7 cellular contexts compared by ENCODE assay signal in the genomic region with DNA sequence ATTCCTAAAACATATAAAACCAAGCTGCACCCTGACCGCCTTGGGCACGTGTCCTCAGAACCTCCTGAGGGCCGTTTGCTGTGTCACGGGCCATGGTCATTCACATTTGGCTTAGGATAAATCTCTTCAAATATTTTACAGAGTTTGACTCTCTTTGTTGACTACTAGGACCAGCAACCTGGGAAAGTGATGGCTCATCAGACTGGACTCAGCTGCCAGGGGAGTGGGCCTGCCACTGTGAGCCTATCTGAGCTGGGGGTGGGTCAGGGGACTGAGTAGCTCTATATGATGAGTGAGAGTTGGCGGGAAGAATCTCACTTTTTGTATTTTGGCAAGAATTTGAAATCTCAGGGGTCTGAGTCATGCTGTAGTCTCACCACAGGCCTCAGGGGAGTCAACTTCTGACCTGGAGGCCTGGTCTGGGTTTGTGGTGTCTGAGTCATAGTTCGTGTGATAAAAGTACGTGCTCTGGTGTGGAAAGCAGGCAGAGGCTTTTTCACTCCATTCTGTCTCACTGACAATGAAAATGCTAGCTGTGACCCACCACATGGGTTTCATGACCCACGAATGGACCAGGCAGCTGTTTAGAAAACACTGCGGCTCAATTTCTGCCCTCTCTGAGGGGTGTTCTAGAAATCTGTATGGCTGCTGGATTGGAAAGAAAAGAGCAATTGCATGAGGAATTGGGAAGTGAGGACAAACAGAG. TPM values are rescaled to one million over a fixed set of nuclear protein-coding genes. Genes with fewer than 3 reads are reported as not detected.
A peak's percentile ranks its signal among the peaks of the same experiment; 100 is the strongest.
DNase-seq lines count a peak whose midpoint lies in the region; ATAC-seq and TF ChIP-seq lines count a peak whose summit lies in the region.

No MANE protein-coding gene starts in this region.

- H3K9me3 ChIP-seq in Panc1 (ENCODE audit: control insufficient read depth, insufficient read depth, low read depth, low read length): no peaks in the 10 kb centered on the region
- no peaks in the 10 kb centered on the region for H3K9me3 ChIP-seq in heart left ventricle
- H3K9me3 ChIP-seq in HAP-1: peaks cover 3% of the 10 kb centered on the region; the same call in 1 of the 2 replicates

- in situ Hi-C loops in Panc1 (cut with HindIII; ENCODE audit: low pct_unique_long_range_greater_than_20kb, low sequenced_read_pairs) (no loop called here), HAP-1 (cut with MboI; ENCODE audit: low sequenced_read_pairs) (loop anchor here (25.0 kb wide), 1 partner anchor 98 kb away; a partner anchor contains a TSS)

- POLR2A ChIA-PET in Panc1 (lab: Charles Lee): no interaction called here

- peaks cover 54% of the 10 kb centered on the region for H3K4me1 Mint-ChIP-seq in activated T-helper 2 cell treated with anti-CD3 and anti-CD28 coated beads, Interferon-gamma antibody, Interleukin-2, Interleukin-4, amounts not matched to agents 10 μg/mL and 5 μg/mL and 100 μg/mL, durations not matched to agents 14 hours and 24 hours and 36 hours (ENCODE audit: low read depth)

- peak overlapping the region; percentile 92 for H3K27ac Mint-ChIP-seq in activated T-helper 2 cell treated with anti-CD3 and anti-CD28 coated beads, Interferon-gamma antibody, Interleukin-2, Interleukin-4, amounts not matched to agents 10 μg/mL and 5 μg/mL and 100 μg/mL, durations not matched to agents 14 hours and 24 hours and 36 hours

- no peaks in the 10 kb centered on the region for H3K36me3 ChIP-seq in Panc1 (ENCODE audit: control insufficient read depth, insufficient read depth, low read length)
- H3K36me3 ChIP-seq in heart left ventricle: no peaks in the 10 kb centered on the region
- H3K36me3 ChIP-seq in HAP-1 (replicated peaks): no peaks in the 10 kb centered on the region

- ATAC-seq in GM18873 (IDR thresholded peaks at IDR 0.05; ENCODE audit: low FRiP score, unreplicated experiment): peak; percentile 75
- ATAC-seq in HG03039 (IDR thresholded peaks at IDR 0.05; ENCODE audit: unreplicated experiment): peak; percentile 59
- peak; percentile 74 for ATAC-seq in Panc1
- peak in 3 of 4 donors; percentile 18 to 52 (median 52) for ATAC-seq in heart left ventricle

- WGBS in heart left ventricle, 4 donors: 68 to 79% (median 73%) methylated on average over 9 of the region's 9 CpGs

- H3K27me3 Mint-ChIP-seq in activated T-helper 2 cell treated with anti-CD3 and anti-CD28 coated beads, Interferon-gamma antibody, Interleukin-2, Interleukin-4, amounts not matched to agents 10 μg/mL and 5 μg/mL and 100 μg/mL, durations not matched to agents 14 hours and 24 hours and 36 hours (ENCODE audit: low read depth): no peaks in the 10 kb centered on the region

- H3K4me3 ChIP-seq in Panc1 (ENCODE audit: low read depth in 2 of 2, low read length in 2 of 2) (no peak overlapping the region; a peak in 1 of 4 replicates), heart left ventricle (no peak overlapping the region), HAP-1 (no peak overlapping the region)

- TF ChIP-seq POLR2A in heart left ventricle (IDR thresholded peaks at IDR 0.05): peak in 1 of 2 donors; percentile 22

- CTCF ChIA-PET in Panc1 (lab: Charles Lee): interaction anchor here (0.7 kb wide), 2 partner anchors 93 kb away, joined by 3 read pairs; no protein-coding TSS in a partner anchor

- intact Hi-C loops in Panc1 (cut with micrococcal nuclease; ENCODE audit: unreplicated experiment) (loop anchor here (5.0 to 10.0 kb wide), 3 partner anchors 48 to 510 kb away; a partner anchor contains a TSS), heart left ventricle (cut with DNase I) (loop anchor here in 7 of 10 donors (2.0 to 5.0 kb wide), 4 partner anchors 48 to 108 kb away; a partner anchor contains a TSS)
- intact Hi-C loops in activated T-helper 2 cell treated with anti-CD3 and anti-CD28 coated beads, Interferon-gamma antibody, Interleukin-2, Interleukin-4, amounts not matched to agents 10 μg/mL and 5 μg/mL and 100 μg/mL, durations not matched to agents 14 hours and 24 hours and 36 hours (cut with micrococcal nuclease): loop anchor here (1.0 to 5.0 kb wide), 10 partner anchors 11 to 213 kb away; a partner anchor contains a TSS

- H3K27ac ChIP-seq in Panc1 (ENCODE audit: low read length) (peak overlapping the region; percentile 100), heart left ventricle (peak overlapping the region in 7 of 12 donors; percentile 18 to 99 (median 40))

- peaks cover 8% of the 10 kb centered on the region for H3K36me3 Mint-ChIP-seq in activated T-helper 2 cell treated with anti-CD3 and anti-CD28 coated beads, Interferon-gamma antibody, Interleukin-2, Interleukin-4, amounts not matched to agents 10 μg/mL and 5 μg/mL and 100 μg/mL, durations not matched to agents 14 hours and 24 hours and 36 hours (ENCODE audit: low read depth)

- TF ChIP-seq CTCF in Panc1 (IDR thresholded peaks at IDR 0.05): no peak
- TF ChIP-seq CTCF in heart left ventricle (IDR thresholded peaks at IDR 0.05): no peak

- H3K4me1 ChIP-seq in Panc1 (ENCODE audit: control insufficient read depth, insufficient read depth, low read length) (peaks cover 61% of the 10 kb centered on the region), heart left ventricle (peaks cover 3 to 62% (median 24%) of the 10 kb centered on the region in 12 donors), HAP-1 (peaks cover 15% of the 10 kb centered on the region)

- H3K27me3 ChIP-seq in Panc1 (ENCODE audit: control insufficient read depth, insufficient read depth, low read length) (no peaks in the 10 kb centered on the region), heart left ventricle (no peaks in the 10 kb centered on the region), HAP-1 (ENCODE audit: low read depth) (no peaks in the 10 kb centered on the region)

- no TSS peak for BruUV-seq in Panc1 (replicated peaks; lab: Mats Ljungman, UMichigan)

- peak overlapping the region; percentile 54 for H3K4me3 Mint-ChIP-seq in activated T-helper 2 cell treated with anti-CD3 and anti-CD28 coated beads, Interferon-gamma antibody, Interleukin-2, Interleukin-4, amounts not matched to agents 10 μg/mL and 5 μg/mL and 100 μg/mL, durations not matched to agents 14 hours and 24 hours and 36 hours (ENCODE audit: low read depth)

- DNase-seq in Panc1 (ENCODE audit: low read depth, low spot score) (peak; percentile 99), heart left ventricle (peak; percentile 69 to 76 (median 70)), HAP-1 (ENCODE audit: low spot score in 2 of 2) (no peak)
- peak; percentile 68 for DNase-seq in activated T-helper 2 cell treated with anti-CD3 and anti-CD28 coated beads, Interferon-gamma antibody, Interleukin-2, Interleukin-4, amounts not matched to agents 10 μg/mL and 5 μg/mL and 100 μg/mL, durations not matched to agents 14 hours and 24 hours and 36 hours (ENCODE audit: low spot score)
- DNase-seq in stimulated activated CD4-positive, alpha-beta T cell treated with anti-CD3 and anti-CD28 coated beads, Interleukin-1b, Interleukin-23, amount 100 ng/mL, for 1 hour (ENCODE audit: low read depth in 2 of 2): peak; percentile 30 to 50

- no peaks in the 10 kb centered on the region for H3K9me3 Mint-ChIP-seq in activated T-helper 2 cell treated with anti-CD3 and anti-CD28 coated beads, Interferon-gamma antibody, Interleukin-2, Interleukin-4, amounts not matched to agents 10 μg/mL and 5 μg/mL and 100 μg/mL, durations not matched to agents 14 hours and 24 hours and 36 hours

RNA-seq across cellular contexts. Expression of a gene that starts 4.2 kb away (rescaled TPM):
- 331 TPM for total RNA-seq in Panc1 (2021; ENCODE audit: unreplicated experiment)
- 234 TPM for polyA plus RNA-seq in Panc1 (2012; ENCODE audit: insufficient read length)
- total RNA-seq in activated T-helper 2 cell treated with anti-CD3 and anti-CD28 coated beads, Interferon-gamma antibody, Interleukin-2, Interleukin-4, amounts not matched to agents 10 μg/mL and 5 μg/mL and 100 μg/mL, durations not matched to agents 14 hours and 24 hours and 36 hours: 48.9 and 52.9 TPM in 2 replicates
- total RNA-seq in heart left ventricle: 10 to 100 TPM in 8 of 9 donors, 1 to 10 TPM in 1; 5.8 to 33.2 (median 18.8) TPM
- polyA plus RNA-seq in heart left ventricle: 10 to 100 TPM; 17.3 to 23.5 TPM

RNA-seq across cellular contexts. Expression of a gene that starts 49.5 kb away (rescaled TPM):
- total RNA-seq in Panc1 (2021; ENCODE audit: unreplicated experiment) (3.2 TPM), heart left ventricle (under 1 TPM in 1 of 9 donors, not detected in 8; 0.27 TPM)
- polyA plus RNA-seq in Panc1 (2012; ENCODE audit: insufficient read length): 1.4 TPM
- total RNA-seq in activated T-helper 2 cell treated with anti-CD3 and anti-CD28 coated beads, Interferon-gamma antibody, Interleukin-2, Interleukin-4, amounts not matched to agents 10 μg/mL and 5 μg/mL and 100 μg/mL, durations not matched to agents 14 hours and 24 hours and 36 hours: 0.11 and 0.18 TPM in 2 replicates
- under 1 TPM in 1 of 2 donors, not detected in 1; 0.03 TPM for polyA plus RNA-seq in heart left ventricle

RNA-seq across cellular contexts. Expression of a gene that starts 56.0 kb away (rescaled TPM):
- total RNA-seq in Panc1 (2021; ENCODE audit: unreplicated experiment) (0.49 TPM), heart left ventricle (not detected)
- not detected for polyA plus RNA-seq in Panc1 (2012; ENCODE audit: insufficient read length)
- total RNA-seq in activated T-helper 2 cell treated with anti-CD3 and anti-CD28 coated beads, Interferon-gamma antibody, Interleukin-2, Interleukin-4, amounts not matched to agents 10 μg/mL and 5 μg/mL and 100 μg/mL, durations not matched to agents 14 hours and 24 hours and 36 hours: not detected in 2 replicates
- not detected for polyA plus RNA-seq in heart left ventricle

Comparison
In these comparisons a context has a peak if more than half of its experiments do, and no peak if none do; other contexts are left out.
1. DNase-seq: peak in Panc1 (single experiment), activated T-helper 2 cell treated with anti-CD3 and anti-CD28 coated beads, Interferon-gamma antibody, Interleukin-2, Interleukin-4, amounts not matched to agents 10 μg/mL and 5 μg/mL and 100 μg/mL, durations not matched to agents 14 hours and 24 hours and 36 hours (single experiment), heart left ventricle (5 of 5) and stimulated activated CD4-positive, alpha-beta T cell treated with anti-CD3 and anti-CD28 coated beads, Interleukin-1b, Interleukin-23, amount 100 ng/mL, for 1 hour (2 of 2); none in HAP-1 (0 of 2).
2. Peak in every context shown above with its lines, with median percentiles within 50 percentile points of each other: ATAC-seq.